Comparison of ENCODE assay signal across 12 cellular contexts in the genomic region with DNA sequence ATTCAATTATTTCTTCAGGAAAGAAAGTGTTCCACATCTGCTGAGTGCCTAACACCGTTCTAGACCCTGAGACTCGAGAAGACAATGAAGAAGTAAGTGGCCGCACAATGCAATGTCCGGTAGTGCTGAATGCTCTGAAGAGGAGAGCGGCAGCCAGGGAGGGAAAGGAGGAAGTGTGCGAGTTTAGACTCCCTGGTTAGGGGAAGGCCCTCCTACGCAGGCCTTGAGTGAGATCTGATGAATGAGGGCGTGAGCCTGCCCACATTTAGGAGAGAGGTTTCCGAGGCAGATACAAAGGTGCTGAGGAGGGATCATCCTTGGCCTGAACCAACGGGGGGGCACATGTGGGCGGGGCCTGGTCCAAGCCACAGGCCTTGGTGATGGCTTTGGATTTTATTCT.
DNase-seq lines count a peak whose midpoint lies in the region; ATAC-seq, FAIRE-seq and TF ChIP-seq lines count a peak whose summit lies in the region.
"Had no signal": no experiment of that assay in that cellular context is flagged by ENCODE, and none has a peak within 500 bp of the region (broad histone marks: within the 10 kb centered on the region; RNA-seq: fewer than 3 reads in every experiment).

No MANE protein-coding gene starts in this region.

- TF ChIP-seq CTCF in body of pancreas (IDR thresholded peaks at IDR 0.05) (no peak), uterus (IDR thresholded peaks at IDR 0.05) (no peak)

- no peaks in the 10 kb centered on the region for H3K27me3 ChIP-seq in H7 (ENCODE audit: control insufficient read depth, insufficient read depth, low read length)
- no peaks in the 10 kb centered on the region for H3K27me3 ChIP-seq in body of pancreas
- no peaks in the 10 kb centered on the region for H3K27me3 ChIP-seq in uterus
- no peaks in the 10 kb centered on the region for H3K27me3 ChIP-seq in MG63

- TF ChIP-seq POLR2A in GM12891 (IDR thresholded peaks at IDR 0.05; ENCODE audit: low read depth, low read length): no peak
- no peak for TF ChIP-seq POLR2A in body of pancreas (IDR thresholded peaks at IDR 0.05)
- no peak for TF ChIP-seq POLR2A in uterus (IDR thresholded peaks at IDR 0.05)

- H3K9me3 ChIP-seq in body of pancreas (no peaks in the 10 kb centered on the region), uterus (no peaks in the 10 kb centered on the region), MG63 (no peaks in the 10 kb centered on the region)

- peaks cover 34% of the 10 kb centered on the region for H3K4me1 ChIP-seq in body of pancreas
- no peaks in the 10 kb centered on the region for H3K4me1 ChIP-seq in uterus

- WGBS in body of pancreas, 2 donors: 81 to 83% methylated on average over 11 of the region's 11 CpGs

- ATAC-seq in body of pancreas (no peak), HG03039 (IDR thresholded peaks at IDR 0.05; ENCODE audit: unreplicated experiment) (no peak)

- H3K36me3 ChIP-seq in H7 (replicated peaks; ENCODE audit: control insufficient read depth, insufficient read depth, low read length) (no peaks in the 10 kb centered on the region), body of pancreas (replicated peaks in 1 of 2; ENCODE audit: insufficient read depth in 1 of 2, low read depth in 2 of 2) (no peaks in the 10 kb centered on the region), uterus (no peaks in the 10 kb centered on the region), MG63 (no peaks in the 10 kb centered on the region)

- intact Hi-C loops in body of pancreas (cut with DNase I): no loop called here
- intact Hi-C loops in uterus (cut with DNase I; ENCODE audit: low total_unique reads): no loop called here

- DNase-seq in GM12891 (ENCODE audit: insufficient read length, low spot score): no peak
- DNase-seq in H7: peak; percentile 54
- DNase-seq in NOMO-1 (lab: John Stamatoyannopoulos, UW; ENCODE audit: unreplicated experiment in 2 of 2): peak; percentile 72 to 73
- peak; percentile 23 for DNase-seq in midbrain (lab: John Stamatoyannopoulos, UW)
- DNase-seq in body of pancreas: no peak
- no peak for DNase-seq in uterus
- no peak for DNase-seq in MG63
- DNase-seq: activated naive CD4-positive, alpha-beta T cell; DMS 273 treated with DMSO at 0.1 percent for 48 hours; NCI-H1694; trophoblast cell had no signal

- H3K4me3 ChIP-seq in H7 (ENCODE audit: insufficient read depth, low read depth, low read length) (no peak overlapping the region), body of pancreas (no peak overlapping the region), uterus (no peak overlapping the region), MG63 (no peak overlapping the region)

- no peak for FAIRE-seq in GM12891 (lab: Jason Lieb, UNC)

- H3K27ac ChIP-seq in body of pancreas (no peak overlapping the region), uterus (no peak overlapping the region)

TF ChIP-seq in GM12891, 5 proteins besides CTCF, POLR2A, EP300 and RAD21:
- TF ChIP-seq SPI1 (IDR thresholded peaks at IDR 0.05; ENCODE audit: low read depth, low read length) (peak; percentile 68), POU2F2 (IDR thresholded peaks at IDR 0.05; ENCODE audit: low read depth, low read length) (no peak), PAX5 (IDR thresholded peaks at IDR 0.05; ENCODE audit: insufficient read depth, low read length, severe bottlenecking) (no peak), TAF1 (IDR thresholded peaks at IDR 0.05; ENCODE audit: low read depth, low read length) (no peak), POLR2AphosphoS5 (IDR thresholded peaks at IDR 0.05; ENCODE audit: low read depth, low read length) (no peak)

Comparison
In these comparisons a context has a peak if more than half of its experiments do, and no peak if none do; other contexts are left out.
1. DNase-seq: peak in H7 (single experiment), NOMO-1 (2 of 2) and midbrain (single experiment); none in GM12891 (single experiment), body of pancreas (0 of 4), uterus (0 of 2) and MG63 (single experiment).